Comparison of ENCODE assay signal across 1 cellular context in the genomic region with DNA sequence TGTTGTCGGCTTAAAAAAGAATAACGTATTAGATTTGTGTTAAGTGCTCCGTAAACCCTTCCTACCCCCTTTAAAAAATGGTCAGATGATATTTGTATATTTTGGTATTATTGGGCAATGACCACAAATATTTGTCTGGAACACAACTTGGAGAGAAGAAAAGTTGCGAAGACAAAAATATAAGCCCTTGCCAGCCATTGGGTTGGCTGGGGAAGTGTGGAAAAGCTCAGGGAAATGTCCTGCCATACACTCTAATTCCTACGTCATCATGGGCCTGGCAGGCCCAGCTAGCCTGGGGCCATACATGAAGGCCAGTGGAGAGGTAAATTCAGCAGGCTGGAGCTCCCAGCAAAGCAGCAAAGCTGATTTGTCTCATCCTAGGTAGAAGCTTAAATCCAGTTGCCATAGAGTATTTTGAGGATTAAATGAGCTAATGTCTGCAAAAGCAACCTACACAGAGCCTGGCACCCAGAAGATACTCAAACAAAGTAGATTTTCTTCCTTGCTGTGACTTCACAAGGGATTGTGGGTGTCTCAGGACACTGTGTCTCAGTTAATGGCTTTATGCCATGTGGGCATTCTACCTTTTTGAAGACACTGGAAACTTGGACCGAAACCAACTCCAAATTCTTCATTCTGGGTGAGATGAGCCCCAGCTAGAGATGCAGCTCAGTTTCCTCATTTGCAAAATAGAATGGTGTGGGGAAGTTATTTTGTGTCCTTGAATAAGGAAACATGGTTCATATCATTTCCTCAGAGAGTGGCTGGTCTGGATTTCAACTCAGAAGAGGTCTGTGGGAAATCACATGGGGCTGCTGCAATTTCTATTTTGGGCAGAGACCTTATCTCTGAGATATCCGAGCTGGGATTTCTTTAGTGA.
TF ChIP-seq lines count a peak whose summit lies in the region.

No MANE protein-coding gene starts in this region.

TF ChIP-seq in IMR-90, 13 proteins besides CTCF, POLR2A, EP300 and RAD21:
- TF ChIP-seq RCOR1 (IDR thresholded peaks at IDR 0.05; ENCODE audit: insufficient replicate concordance, low read length) (no peak), CHD1 (IDR thresholded peaks at IDR 0.05; ENCODE audit: low read depth, low read length) (no peak), MAZ (IDR thresholded peaks at IDR 0.05; ENCODE audit: borderline replicate concordance, low read depth, low read length) (no peak), NFE2L2 (IDR thresholded peaks at IDR 0.05; ENCODE audit: low read depth, low read length) (no peak), FOS (IDR thresholded peaks at IDR 0.05; ENCODE audit: low read depth, low read length) (no peak), SMC3 (IDR thresholded peaks at IDR 0.05; ENCODE audit: low read depth, low read length) (no peak), BHLHE40 (IDR thresholded peaks at IDR 0.05; ENCODE audit: low read depth, low read length) (no peak)
- TF ChIP-seq, protein P1, sequence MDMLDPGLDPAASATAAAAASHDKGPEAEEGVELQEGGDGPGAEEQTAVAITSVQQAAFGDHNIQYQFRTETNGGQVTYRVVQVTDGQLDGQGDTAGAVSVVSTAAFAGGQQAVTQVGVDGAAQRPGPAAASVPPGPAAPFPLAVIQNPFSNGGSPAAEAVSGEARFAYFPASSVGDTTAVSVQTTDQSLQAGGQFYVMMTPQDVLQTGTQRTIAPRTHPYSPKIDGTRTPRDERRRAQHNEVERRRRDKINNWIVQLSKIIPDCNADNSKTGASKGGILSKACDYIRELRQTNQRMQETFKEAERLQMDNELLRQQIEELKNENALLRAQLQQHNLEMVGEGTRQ (IDR thresholded peaks at IDR 0.05; ENCODE audit: low read depth, low read length), result no peak
